ENCODE assay signal across 9 cellular contexts in the genomic region with DNA sequence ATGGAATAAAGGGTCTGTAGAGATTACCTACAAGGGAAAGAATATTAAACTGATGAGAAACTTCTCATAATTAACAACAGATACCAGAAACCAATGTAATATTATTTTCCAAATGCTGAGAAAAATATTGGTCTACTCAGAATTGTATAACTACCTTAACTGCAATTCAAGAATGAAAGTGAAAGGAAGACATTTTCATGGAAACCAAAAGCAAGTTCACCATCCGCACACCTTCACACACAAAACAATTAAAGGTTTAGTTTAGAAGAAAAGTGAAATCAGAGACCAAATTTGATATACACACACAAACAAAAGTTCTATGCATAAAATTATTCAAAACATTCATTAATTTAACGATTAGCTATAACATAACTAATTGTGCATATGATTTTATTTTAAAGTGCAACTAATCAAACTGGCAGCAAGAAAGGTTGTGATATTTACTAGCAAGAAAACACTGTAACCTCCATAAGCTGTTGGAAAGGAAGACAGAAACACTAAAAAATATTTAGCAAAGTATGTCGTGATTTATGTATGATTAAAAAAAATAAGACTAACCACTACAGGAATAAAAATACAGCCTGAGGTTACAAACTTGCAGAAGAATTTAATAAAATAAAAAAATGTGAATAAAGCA.
DNase-seq lines count a peak whose midpoint lies in the region; ATAC-seq lines count a peak whose summit lies in the region.
"Had no signal": no experiment of that assay in that cellular context is flagged by ENCODE, and none has a peak within 500 bp of the region (broad histone marks: within the 10 kb centered on the region; RNA-seq: fewer than 3 reads in every experiment).

No MANE protein-coding gene starts in this region.

- H3K9ac ChIP-seq in SK-N-MC (ENCODE audit: insufficient read length) (no peak overlapping the region), subcutaneous abdominal adipose tissue (ENCODE audit: low read length in 5 of 5) (no peak overlapping the region)

- DNase-seq in stimulated activated naive CD8-positive, alpha-beta T cell treated with anti-CD3 and anti-CD28 coated beads, Interleukin-15, amount 100 ng/mL, for 72 hours: no peak
- no peak for DNase-seq in stimulated activated naive CD8-positive, alpha-beta T cell treated with anti-CD3 and anti-CD28 coated beads, Interleukin-15, Interleukin-2, amounts not matched to agents 100 U/mL and 50 U/mL, for 24 hours
- DNase-seq in SK-N-MC (ENCODE audit: low read depth, low spot score): no peak
- DNase-seq in ureter (ENCODE audit: low spot score): no peak
- no peak for DNase-seq in DMS79 treated with DMSO at 0.1 percent for 48 hours (lab: John Stamatoyannopoulos, UW)
- DNase-seq in NCI-H748 (lab: John Stamatoyannopoulos, UW; ENCODE audit: unreplicated experiment): no peak
- DNase-seq: stomach had no signal

- H3K27ac ChIP-seq in SK-N-MC (no peak overlapping the region), subcutaneous abdominal adipose tissue (ENCODE audit: low read depth, low read length) (no peak overlapping the region)
- H3K27ac ChIP-seq: stomach had no signal

- 0 out of 2 replicates have a peak overlapping the region, but pooled peaks have one; percentile 4 for H3K4me3 ChIP-seq in SK-N-MC
- peak overlapping the region in 4 of 5 donors; percentile 6 to 49 (median 34) for H3K4me3 ChIP-seq in subcutaneous abdominal adipose tissue (ENCODE audit: low read depth in 1 of 5, low read length in 5 of 5)

- peak overlapping the region in 1 of 2 donors; percentile 79 for H3K27ac Mint-ChIP-seq in stimulated activated naive CD8-positive, alpha-beta T cell treated with anti-CD3 and anti-CD28 coated beads, Interleukin-15, amount 100 ng/mL, for 72 hours

- H3K4me3 Mint-ChIP-seq in stimulated activated naive CD8-positive, alpha-beta T cell treated with anti-CD3 and anti-CD28 coated beads, Interleukin-15, amount 100 ng/mL, for 72 hours: peak overlapping the region; percentile 33 to 39

- H3K9me3 ChIP-seq in SK-N-MC (ENCODE audit: low read depth, low read length): no peaks in the 10 kb centered on the region
- H3K9me3 ChIP-seq in subcutaneous abdominal adipose tissue (ENCODE audit: control insufficient read depth in 5 of 5, low read length in 5 of 5): no peaks in the 10 kb centered on the region
- H3K9me3 ChIP-seq: stomach had no signal

- H3K27me3 Mint-ChIP-seq in stimulated activated naive CD8-positive, alpha-beta T cell treated with anti-CD3 and anti-CD28 coated beads, Interleukin-15, amount 100 ng/mL, for 72 hours: no peaks in the 10 kb centered on the region

- no peaks in the 10 kb centered on the region for H3K27me3 ChIP-seq in subcutaneous abdominal adipose tissue (ENCODE audit: control insufficient read depth in 5 of 5, insufficient read depth in 4 of 5, low read length in 5 of 5)
- H3K27me3 ChIP-seq: stomach had no signal

- H3K36me3 ChIP-seq in SK-N-MC (ENCODE audit: insufficient read depth, low read length) (no peaks in the 10 kb centered on the region), subcutaneous abdominal adipose tissue (ENCODE audit: control insufficient read depth in 5 of 5, insufficient read depth in 5 of 5, low read length in 5 of 5) (no peaks in the 10 kb centered on the region)
- H3K36me3 ChIP-seq: stomach had no signal

- H3K4me1 ChIP-seq in subcutaneous abdominal adipose tissue (ENCODE audit: control insufficient read depth in 5 of 5, insufficient read depth in 5 of 5, low read length in 5 of 5): peaks cover 0 to 3% (median 0%) of the 10 kb centered on the region in 5 donors
- H3K4me1 ChIP-seq: stomach had no signal

- H3K4me1 Mint-ChIP-seq in stimulated activated naive CD8-positive, alpha-beta T cell treated with anti-CD3 and anti-CD28 coated beads, Interleukin-15, amount 100 ng/mL, for 72 hours: peaks cover 10% of the 10 kb centered on the region

- no peaks in the 10 kb centered on the region for H3K9me3 Mint-ChIP-seq in stimulated activated naive CD8-positive, alpha-beta T cell treated with anti-CD3 and anti-CD28 coated beads, Interleukin-15, amount 100 ng/mL, for 72 hours

- ATAC-seq in stimulated activated naive CD8-positive, alpha-beta T cell treated with anti-CD3 and anti-CD28 coated beads, Interleukin-15, amount 100 ng/mL, for 72 hours: no peak
- no peak for ATAC-seq in stimulated activated naive CD8-positive, alpha-beta T cell treated with anti-CD3 and anti-CD28 coated beads, Interleukin-15, Interleukin-2, amounts not matched to agents 100 U/mL and 50 U/mL, for 24 hours
- peak; percentile 59 for ATAC-seq in HG02571 (IDR thresholded peaks at IDR 0.05; ENCODE audit: unreplicated experiment)
